24 cellular contexts compared by ENCODE assay signal in genomic region chrX:39682778-39683177, GRCh38.
A peak's percentile ranks its signal among the peaks of the same experiment; 100 is the strongest.
DNase-seq lines count a peak whose midpoint lies in the region; ATAC-seq and TF ChIP-seq lines count a peak whose summit lies in the region.
"Had no signal": no experiment of that assay in that cellular context is flagged by ENCODE, and none has a peak within 500 bp of the region (broad histone marks: within the 10 kb centered on the region; RNA-seq: fewer than 3 reads in every experiment).

No MANE protein-coding gene starts in this region.

- no peak for TF ChIP-seq RAD21 in Ishikawa (IDR thresholded peaks at IDR 0.05; ENCODE audit: low read depth)
- TF ChIP-seq RAD21 in SK-N-SH (IDR thresholded peaks at IDR 0.05; ENCODE audit: low read length): no peak

- no peak overlapping the region for H3K4me2 ChIP-seq in SK-N-SH
- H3K4me2 ChIP-seq: neural progenitor cell had no signal

- peak; percentile 49 for ATAC-seq in activated CD8-positive, alpha-beta T cell treated with anti-CD3 and anti-CD28 coated beads for 36 hours
- ATAC-seq in activated CD8-positive, alpha-beta T cell treated with anti-CD3 and anti-CD28 coated beads, Interleukin-2, amount 10 ng/mL, durations not matched to agents 7 days and 5 days: no peak
- ATAC-seq: body of pancreas, lower lobe of right lung had no signal

- H3K36me3 Mint-ChIP-seq in activated CD8-positive, alpha-beta T cell treated with anti-CD3 and anti-CD28 coated beads for 36 hours (ENCODE audit: low read depth): no peaks in the 10 kb centered on the region
- no peaks in the 10 kb centered on the region for H3K36me3 Mint-ChIP-seq in activated CD8-positive, alpha-beta T cell treated with anti-CD3 and anti-CD28 coated beads, Interleukin-2, amount 10 ng/mL, durations not matched to agents 7 days and 5 days (ENCODE audit: low read depth)
- H3K36me3 Mint-ChIP-seq in nephron (ENCODE audit: low read depth): no peaks in the 10 kb centered on the region
- H3K36me3 Mint-ChIP-seq: neural progenitor cell had no signal

- no peaks in the 10 kb centered on the region for H3K9me2 ChIP-seq in SK-N-SH

- 44% methylated on average over 3 of the region's 3 CpGs for WGBS in SK-N-SH (ENCODE audit: low lambda C conversion rate)

- H2AFZ ChIP-seq in SK-N-SH (ENCODE audit: low read depth): no peak overlapping the region
- H2AFZ ChIP-seq: GM23248, neural progenitor cell had no signal

- no peak overlapping the region for H3K27ac ChIP-seq in SK-N-SH (ENCODE audit: low read depth in 2 of 2, low read length in 1 of 2)
- H3K27ac ChIP-seq: body of pancreas, epithelial cell of prostate, GM23248, lower lobe of right lung, neural progenitor cell, sigmoid colon, thyroid gland, WERI-Rb-1 had no signal

- no peak overlapping the region for H3K9ac ChIP-seq in SK-N-SH
- H3K9ac ChIP-seq: GM23248, neural progenitor cell had no signal

- no peaks in the 10 kb centered on the region for H3K9me3 ChIP-seq in SK-N-SH
- H3K9me3 ChIP-seq: BE2C, body of pancreas, lower lobe of right lung, sigmoid colon, thyroid gland had no signal

- intact Hi-C loops in activated CD8-positive, alpha-beta T cell treated with anti-CD3 and anti-CD28 coated beads for 36 hours (cut with micrococcal nuclease): no loop called here

- no peaks in the 10 kb centered on the region for H3K9me3 Mint-ChIP-seq in activated CD8-positive, alpha-beta T cell treated with anti-CD3 and anti-CD28 coated beads for 36 hours
- H3K9me3 Mint-ChIP-seq in activated CD8-positive, alpha-beta T cell treated with anti-CD3 and anti-CD28 coated beads, Interleukin-2, amount 10 ng/mL, durations not matched to agents 7 days and 5 days (ENCODE audit: insufficient read depth): no peaks in the 10 kb centered on the region
- H3K9me3 Mint-ChIP-seq in nephron: peaks cover 13% of the 10 kb centered on the region
- H3K9me3 Mint-ChIP-seq: stimulated activated naive CD8-positive, alpha-beta T cell treated with anti-CD3 and anti-CD28 coated beads, Interleukin-15, Interleukin-2, amounts not matched to agents 100 ng/mL and 50 ng/mL, for 24 hours had no signal

- no peaks in the 10 kb centered on the region for H3K4me1 Mint-ChIP-seq in activated CD8-positive, alpha-beta T cell treated with anti-CD3 and anti-CD28 coated beads for 36 hours (ENCODE audit: low read depth)
- H3K4me1 Mint-ChIP-seq in activated CD8-positive, alpha-beta T cell treated with anti-CD3 and anti-CD28 coated beads, Interleukin-2, amount 10 ng/mL, durations not matched to agents 7 days and 5 days (ENCODE audit: low read depth): no peaks in the 10 kb centered on the region
- peaks cover 27% of the 10 kb centered on the region for H3K4me1 Mint-ChIP-seq in nephron

- H3K4me1 ChIP-seq in SK-N-SH (ENCODE audit: control insufficient read depth in 1 of 2, insufficient read depth in 2 of 2, low read depth in 1 of 2, low read length in 1 of 2): peaks cover 0 to 21% of the 10 kb centered on the region in 2 experiments; a peak in 1 of 4 replicates
- H3K4me1 ChIP-seq: body of pancreas had no signal

- H3K79me2 ChIP-seq in SK-N-SH (ENCODE audit: insufficient read depth): no peaks in the 10 kb centered on the region

- no peak for DNase-seq in activated CD8-positive, alpha-beta T cell treated with anti-CD3 and anti-CD28 coated beads for 36 hours
- no peak for DNase-seq in activated CD8-positive, alpha-beta T cell treated with anti-CD3 and anti-CD28 coated beads, Interleukin-2, amount 10 ng/mL, durations not matched to agents 7 days and 5 days
- DNase-seq in SK-N-SH (no peak), NCI-H2029 treated with DMSO at 0.1 percent for 48 hours (lab: John Stamatoyannopoulos, UW) (no peak), NK-92 (lab: John Stamatoyannopoulos, UW; ENCODE audit: unreplicated experiment) (no peak)
- no peak for DNase-seq in activated naive CD4-positive, alpha-beta T cell treated with Interleukin-2 at 50 U/mL for 16 hours
- DNase-seq: activated CD8-positive, alpha-beta memory T cell treated with anti-CD3 and anti-CD28 coated beads, Interleukin-2, amount 50 U/mL, for 48 hours; activated effector memory CD4-positive, alpha-beta T cell treated with Interleukin-2 at 50 U/mL for 16 hours; BE2C; body of pancreas; cerebellar nuclear complex; GM23248; kidney glomerular epithelial cell; lower lobe of right lung; NCI-H1436; sigmoid colon; thyroid gland; WERI-Rb-1 had no signal

- no peak overlapping the region for H3K4me3 ChIP-seq in SK-N-SH (ENCODE audit: low read depth in 2 of 2, low read length in 1 of 2)
- H3K4me3 ChIP-seq: body of pancreas, GM23248, lower lobe of right lung, neural progenitor cell, sigmoid colon, thyroid gland had no signal

- H4K20me1 ChIP-seq in SK-N-SH (ENCODE audit: insufficient read depth): no peaks in the 10 kb centered on the region

- no peak for TF ChIP-seq EP300 in Ishikawa (IDR thresholded peaks at IDR 0.05; ENCODE audit: borderline replicate concordance)
- TF ChIP-seq EP300 in SK-N-SH (IDR thresholded peaks at IDR 0.05; ENCODE audit: borderline replicate concordance in 1 of 2, low read depth in 1 of 2, low read length in 1 of 2): no peak

- no peaks in the 10 kb centered on the region for H3K36me3 ChIP-seq in SK-N-SH (replicated peaks in 1 of 2; ENCODE audit: control insufficient read depth in 1 of 2, insufficient read depth in 2 of 2, low read length in 1 of 2)
- H3K36me3 ChIP-seq: BE2C, lower lobe of right lung, neural progenitor cell, sigmoid colon, thyroid gland, WERI-Rb-1 had no signal

- POLR2A ChIA-PET in activated CD8-positive, alpha-beta T cell treated with anti-CD3 and anti-CD28 coated beads for 36 hours (lab: Charles Lee): no interaction called here
- POLR2A ChIA-PET in activated CD8-positive, alpha-beta T cell treated with anti-CD3 and anti-CD28 coated beads, Interleukin-2, amount 10 ng/mL, durations not matched to agents 7 days and 5 days (lab: Charles Lee): no interaction called here
- POLR2A ChIA-PET in SK-N-SH (lab: Yijun Ruan, JAX): no interaction called here

- CTCF ChIA-PET in activated CD8-positive, alpha-beta T cell treated with anti-CD3 and anti-CD28 coated beads for 36 hours (lab: Charles Lee): no interaction called here
- CTCF ChIA-PET in activated CD8-positive, alpha-beta T cell treated with anti-CD3 and anti-CD28 coated beads, Interleukin-2, amount 10 ng/mL, durations not matched to agents 7 days and 5 days (lab: Charles Lee): no interaction called here
- CTCF ChIA-PET in SK-N-SH (lab: Yijun Ruan, JAX): no interaction called here

- no peak overlapping the region for H3K27ac Mint-ChIP-seq in activated CD8-positive, alpha-beta T cell treated with anti-CD3 and anti-CD28 coated beads for 36 hours
- H3K27ac Mint-ChIP-seq in activated CD8-positive, alpha-beta T cell treated with anti-CD3 and anti-CD28 coated beads, Interleukin-2, amount 10 ng/mL, durations not matched to agents 7 days and 5 days: no peak overlapping the region
- peak overlapping the region in 2 of 3 experiments; percentile 53 to 91 for H3K27ac Mint-ChIP-seq in nephron
- H3K27ac Mint-ChIP-seq: neural progenitor cell; progenitor cell of endocrine pancreas; stimulated activated naive CD8-positive, alpha-beta T cell treated with anti-CD3 and anti-CD28 coated beads, Interleukin-15, Interleukin-2, amounts not matched to agents 100 ng/mL and 50 ng/mL, for 24 hours had no signal

- H3K27me3 ChIP-seq in SK-N-SH (ENCODE audit: insufficient read depth): no peaks in the 10 kb centered on the region; the same call in 1 of the 2 replicates
- H3K27me3 ChIP-seq: BE2C, body of pancreas, neural progenitor cell, sigmoid colon, thyroid gland had no signal

- no peak overlapping the region for H3K4me3 Mint-ChIP-seq in activated CD8-positive, alpha-beta T cell treated with anti-CD3 and anti-CD28 coated beads for 36 hours
- H3K4me3 Mint-ChIP-seq in activated CD8-positive, alpha-beta T cell treated with anti-CD3 and anti-CD28 coated beads, Interleukin-2, amount 10 ng/mL, durations not matched to agents 7 days and 5 days: no peak overlapping the region
- H3K4me3 Mint-ChIP-seq in nephron: no peak overlapping the region
- H3K4me3 Mint-ChIP-seq: neural progenitor cell; stimulated activated naive CD8-positive, alpha-beta T cell treated with anti-CD3 and anti-CD28 coated beads, Interleukin-15, Interleukin-2, amounts not matched to agents 100 ng/mL and 50 ng/mL, for 24 hours had no signal

- peaks cover 9% of the 10 kb centered on the region for H3K27me3 Mint-ChIP-seq in activated CD8-positive, alpha-beta T cell treated with anti-CD3 and anti-CD28 coated beads for 36 hours
- peaks cover 5% of the 10 kb centered on the region for H3K27me3 Mint-ChIP-seq in activated CD8-positive, alpha-beta T cell treated with anti-CD3 and anti-CD28 coated beads, Interleukin-2, amount 10 ng/mL, durations not matched to agents 7 days and 5 days (ENCODE audit: low read depth)
- H3K27me3 Mint-ChIP-seq in nephron (ENCODE audit: low read depth): no peaks in the 10 kb centered on the region

- TF ChIP-seq CTCF in activated CD8-positive, alpha-beta T cell treated with anti-CD3 and anti-CD28 coated beads for 36 hours (IDR thresholded peaks at IDR 0.05): no peak
- no peak for TF ChIP-seq CTCF in SK-N-SH (IDR thresholded peaks at IDR 0.05)
- no peak for TF ChIP-seq CTCF in nephron (IDR thresholded peaks at IDR 0.05; ENCODE audit: unreplicated experiment in 3 of 3)

- no peaks in the 10 kb centered on the region for H3F3A ChIP-seq in SK-N-SH (replicated peaks; ENCODE audit: insufficient read depth)

TF ChIP-seq in Ishikawa, 13 proteins besides CTCF, POLR2A, EP300 and RAD21:
- peak; percentile 76 for TF ChIP-seq USF1 (IDR thresholded peaks at IDR 0.05)
- TF ChIP-seq NFIC (IDR thresholded peaks at IDR 0.05): no peak

TF ChIP-seq in SK-N-SH, 30 proteins besides CTCF, POLR2A, EP300 and RAD21:
- TF ChIP-seq MEF2A (IDR thresholded peaks at IDR 0.05; ENCODE audit: borderline replicate concordance, low read depth) (no peak), TEAD4 (IDR thresholded peaks at IDR 0.05; ENCODE audit: borderline replicate concordance, insufficient read depth) (no peak), MAX (IDR thresholded peaks at IDR 0.05; ENCODE audit: low read depth) (no peak), FOXJ3 (CRISPR knock-in tag; IDR thresholded peaks at IDR 0.05) (no peak), USF1 (IDR thresholded peaks at IDR 0.05; ENCODE audit: borderline replicate concordance, low read depth) (peak; percentile 59; the same call in 1 of the 2 replicates)

Comparison
In these comparisons a context has a peak if more than half of its experiments do, and no peak if none do; other contexts are left out.
1. H3K27ac Mint-ChIP-seq: peak in nephron (2 of 3); none in activated CD8-positive, alpha-beta T cell treated with anti-CD3 and anti-CD28 coated beads for 36 hours (single experiment) and activated CD8-positive, alpha-beta T cell treated with anti-CD3 and anti-CD28 coated beads, Interleukin-2, amount 10 ng/mL, durations not matched to agents 7 days and 5 days (single experiment).